12 cellular contexts compared by ENCODE assay signal in the genomic region with DNA sequence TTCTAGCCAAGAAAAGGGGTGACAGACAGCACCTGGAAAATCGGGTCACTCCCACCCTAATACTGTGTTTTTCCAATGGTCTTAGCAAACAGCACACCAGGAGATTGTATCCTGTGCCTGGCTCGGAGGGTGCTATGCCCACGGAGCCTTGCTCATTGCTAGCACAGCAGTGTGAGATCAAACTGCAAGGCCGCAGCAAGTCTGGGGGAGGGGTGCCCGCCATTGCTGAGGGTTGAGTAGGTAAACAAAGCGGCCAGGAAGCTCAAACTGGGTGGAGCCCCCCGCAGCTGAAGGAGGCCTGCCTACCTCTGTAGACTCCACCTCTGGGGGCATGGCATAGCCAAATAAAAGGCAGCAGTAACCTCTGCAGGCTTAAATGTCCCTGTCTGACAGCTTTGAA. TPM values are rescaled to one million over a fixed set of nuclear protein-coding genes. Genes with fewer than 3 reads are reported as not detected.
DNase-seq lines count a peak whose midpoint lies in the region; TF ChIP-seq lines count a peak whose summit lies in the region.
"Not testable (repeated sequence)": the region's sequence is repeated elsewhere in the genome, so short reads cannot be mapped to it uniquely, and the experiment has no call there.
"Had no signal": no experiment of that assay in that cellular context is flagged by ENCODE, and none has a peak within 500 bp of the region (broad histone marks: within the 10 kb centered on the region; RNA-seq: fewer than 3 reads in every experiment).

No MANE protein-coding gene starts in this region.

- H3K27ac ChIP-seq in esophagus muscularis mucosa (replicated peaks in 1 of 4) = not testable (repeated sequence)

- not testable (repeated sequence) for TF ChIP-seq CTCF in esophagus muscularis mucosa (IDR thresholded peaks at IDR 0.05)

- H3K27me3 ChIP-seq in esophagus muscularis mucosa = peaks cover 0 to 19% (median 0%) of the 10 kb centered on the region in 4 donors

- not testable (repeated sequence) for H3K4me1 ChIP-seq in esophagus muscularis mucosa

- not testable (repeated sequence) for TF ChIP-seq EP300 in esophagus muscularis mucosa (IDR thresholded peaks at IDR 0.05)

- not testable (repeated sequence) for H3K36me3 ChIP-seq in esophagus muscularis mucosa

- TF ChIP-seq POLR2A in esophagus muscularis mucosa (IDR thresholded peaks at IDR 0.05; ENCODE audit: low read depth) = not testable (repeated sequence)

- peak; percentile 12 for DNase-seq in esophagus muscularis mucosa (ENCODE audit: extremely low spot score)

- not testable (repeated sequence) for H3K4me3 ChIP-seq in esophagus muscularis mucosa

- WGBS in esophagus muscularis mucosa = 96% methylated on average over 4 of the region's 7 CpGs

- H3K9me3 ChIP-seq in esophagus muscularis mucosa = not testable (repeated sequence)

- intact Hi-C loops in esophagus muscularis mucosa (cut with DNase I) = not testable (repeated sequence)

RNA-seq across cellular contexts. Expression of a gene that starts 35.7 kb away (rescaled TPM):
- not detected for total RNA-seq in esophagus muscularis mucosa
- total RNA-seq: A172; A673; B cell; Caco-2; Calu3; CD4-positive, alpha-beta memory T cell; CD4-positive, alpha-beta T cell; CD4-positive, CD25-positive, alpha-beta regulatory T cell; CD8-positive, alpha-beta memory T cell; CD8-positive, alpha-beta T cell; Daoy had no signal

RNA-seq across cellular contexts. Expression of a gene that starts 47.0 kb away (rescaled TPM):
- 1 to 10 TPM in 2 of 4 donors, under 1 TPM in 2; 0.42 to 2.0 (median 0.95) TPM for total RNA-seq in esophagus muscularis mucosa
- total RNA-seq: B cell; CD4-positive, alpha-beta memory T cell; CD4-positive, alpha-beta T cell; CD4-positive, CD25-positive, alpha-beta regulatory T cell had no signal
